Comparison of ENCODE assay signal across 30 cellular contexts in the genomic region with DNA sequence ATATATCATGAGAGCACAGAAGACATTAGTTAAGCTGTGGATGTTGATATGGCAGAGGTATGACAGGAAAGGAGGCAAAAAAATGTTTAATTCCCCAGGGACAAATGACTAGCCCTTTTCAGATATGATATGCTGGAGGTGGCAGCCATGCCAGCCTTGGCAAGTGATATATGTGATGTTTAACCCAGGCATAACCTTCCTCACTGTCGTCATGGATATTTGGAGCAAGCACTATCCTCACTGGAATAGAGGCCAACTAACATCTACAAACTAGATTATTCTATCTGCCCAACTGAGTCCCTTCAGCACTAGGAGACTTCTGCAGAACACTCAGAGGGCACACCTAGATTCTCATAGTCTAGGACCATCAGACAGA. TPM values are rescaled to one million over a fixed set of nuclear protein-coding genes. Genes with fewer than 3 reads are reported as not detected.
"Had no signal": no experiment of that assay in that cellular context is flagged by ENCODE, and none has a peak within 500 bp of the region (broad histone marks: within the 10 kb centered on the region; RNA-seq: fewer than 3 reads in every experiment).

No MANE protein-coding gene starts in this region.

- H3K27me3 ChIP-seq: ascending aorta, body of pancreas had no signal

- H3K9me3 Mint-ChIP-seq: activated naive CD4-positive, alpha-beta T cell treated with anti-CD3 and anti-CD28 coated beads, Interleukin-2, amount 50 U/mL, for 72 hours; activated naive CD8-positive, alpha-beta T cell treated with anti-CD3 and anti-CD28 coated beads, Interleukin-2, amount 50 U/mL, for 24 hours; activated T-cell treated with anti-CD3 and anti-CD28 coated beads, Interleukin-2, amount 50 U/mL, for 24 hours; activated T-helper 1 cell treated with anti-CD3 and anti-CD28 coated beads, Interleukin-12 subunit alpha, Interleukin-12 subunit beta, Interleukin-2, Interleukin-4 antibody, amounts not matched to agents 30 ng/mL and 10 ng/mL and 1 ng/mL, durations not matched to agents 14 hours and 24 hours and 36 hours had no signal

- H3K36me3 Mint-ChIP-seq: activated CD8-positive, alpha-beta memory T cell treated with anti-CD3 and anti-CD28 coated beads, Interleukin-2, amount 10 ng/mL, durations not matched to agents 7 days and 5 days; activated naive CD4-positive, alpha-beta T cell treated with anti-CD3 and anti-CD28 coated beads, Interleukin-2, amount 50 U/mL, for 72 hours; WTC11 had no signal

- ATAC-seq: activated CD8-positive, alpha-beta memory T cell treated with anti-CD3 and anti-CD28 coated beads, Interleukin-2, amount 10 ng/mL, durations not matched to agents 7 days and 5 days; activated naive CD4-positive, alpha-beta T cell treated with anti-CD3 and anti-CD28 coated beads, Interleukin-2, amount 50 U/mL, for 72 hours; activated naive CD8-positive, alpha-beta T cell treated with anti-CD3 and anti-CD28 coated beads, Interleukin-2, amount 50 U/mL, for 24 hours; T-helper 17 cell; WTC11 had no signal

- H3K27ac ChIP-seq: ascending aorta, body of pancreas had no signal

- FAIRE-seq: bronchial epithelial cell, RCC 7860 had no signal

- H3K36me3 ChIP-seq: ascending aorta had no signal

- H3K4me3 ChIP-seq: ascending aorta, body of pancreas had no signal

- DNase-seq: activated CD4-positive, alpha-beta T cell treated with anti-CD3 and anti-CD28 coated beads for 48 hours; activated CD4-positive, alpha-beta T cell treated with anti-CD3 and anti-CD28 coated beads, Interleukin-2, amount 50 U/mL, for 48 hours; activated CD4-positive, CD25-positive, alpha-beta regulatory T cell treated with anti-CD3 and anti-CD28 coated beads, Interleukin-2, amount 50 U/mL, for 72 hours; activated CD8-positive, alpha-beta memory T cell treated with anti-CD3 and anti-CD28 coated beads, Interleukin-2, amount 10 ng/mL, durations not matched to agents 7 days and 5 days; activated effector memory CD4-positive, alpha-beta T cell treated with Interleukin-2 at 50 U/mL for 16 hours; activated naive CD4-positive, alpha-beta T cell; activated naive CD8-positive, alpha-beta T cell treated with anti-CD3 and anti-CD28 coated beads, Interleukin-2, amount 50 U/mL, for 24 hours; activated T-cell treated with anti-CD3 and anti-CD28 coated beads, Interleukin-2, amount 50 U/mL, for 24 hours; amniotic stem cell; central memory CD4-positive, alpha-beta T cell; Kasumi-1; KBM-7; NCI-H1105 treated with DMSO at 0.1 percent for 48 hours; NCI-H146; NCI-H1930; NCI-H2171; NCI-H2227 treated with DMSO at 0.1 percent for 48 hours; NCI-H510A; NCI-H526 treated with DMSO at 0.1 percent for 48 hours; SHP77 treated with DMSO at 0.1 percent for 48 hours; T-helper 17 cell; T-helper 9 cell had no signal

- H3K9me3 ChIP-seq: ascending aorta, body of pancreas had no signal

- H3K27ac Mint-ChIP-seq: activated CD8-positive, alpha-beta memory T cell treated with anti-CD3 and anti-CD28 coated beads, Interleukin-2, amount 10 ng/mL, durations not matched to agents 7 days and 5 days; activated naive CD4-positive, alpha-beta T cell treated with anti-CD3 and anti-CD28 coated beads, Interleukin-2, amount 50 U/mL, for 72 hours; activated naive CD8-positive, alpha-beta T cell treated with anti-CD3 and anti-CD28 coated beads, Interleukin-2, amount 50 U/mL, for 24 hours; activated T-cell treated with anti-CD3 and anti-CD28 coated beads, Interleukin-2, amount 50 U/mL, for 24 hours; activated T-helper 1 cell treated with anti-CD3 and anti-CD28 coated beads, Interleukin-12 subunit alpha, Interleukin-12 subunit beta, Interleukin-2, Interleukin-4 antibody, amounts not matched to agents 30 ng/mL and 10 ng/mL and 1 ng/mL, durations not matched to agents 14 hours and 24 hours and 36 hours; T-helper 17 cell; WTC11 had no signal

- H3K4me1 Mint-ChIP-seq: activated naive CD8-positive, alpha-beta T cell treated with anti-CD3 and anti-CD28 coated beads, Interleukin-2, amount 50 U/mL, for 24 hours; WTC11 had no signal

- H3K4me1 ChIP-seq: ascending aorta had no signal

- H3K4me3 Mint-ChIP-seq: activated CD8-positive, alpha-beta memory T cell treated with anti-CD3 and anti-CD28 coated beads, Interleukin-2, amount 10 ng/mL, durations not matched to agents 7 days and 5 days; activated naive CD8-positive, alpha-beta T cell treated with anti-CD3 and anti-CD28 coated beads, Interleukin-2, amount 50 U/mL, for 24 hours; activated T-cell treated with anti-CD3 and anti-CD28 coated beads, Interleukin-2, amount 50 U/mL, for 24 hours; activated T-helper 1 cell treated with anti-CD3 and anti-CD28 coated beads, Interleukin-12 subunit alpha, Interleukin-12 subunit beta, Interleukin-2, Interleukin-4 antibody, amounts not matched to agents 30 ng/mL and 10 ng/mL and 1 ng/mL, durations not matched to agents 14 hours and 24 hours and 36 hours; T-helper 17 cell; WTC11 had no signal

RNA-seq across cellular contexts. Expression of a gene that starts 27.3 kb away (rescaled TPM):
- total RNA-seq: activated CD8-positive, alpha-beta memory T cell treated with anti-CD3 and anti-CD28 coated beads, Interleukin-2, amount 10 ng/mL, durations not matched to agents 7 days and 5 days; activated naive CD4-positive, alpha-beta T cell treated with anti-CD3 and anti-CD28 coated beads, Interleukin-2, amount 50 U/mL, for 72 hours; activated T-helper 1 cell treated with anti-CD3 and anti-CD28 coated beads, Interleukin-12 subunit alpha, Interleukin-12 subunit beta, Interleukin-2, Interleukin-4 antibody, amounts not matched to agents 30 ng/mL and 10 ng/mL and 1 ng/mL, durations not matched to agents 14 hours and 24 hours and 36 hours; ascending aorta; bronchial epithelial cell; OCI-LY7; WTC11 had no signal
